ENCODE assay signal across 8 cellular contexts in the genomic region with DNA sequence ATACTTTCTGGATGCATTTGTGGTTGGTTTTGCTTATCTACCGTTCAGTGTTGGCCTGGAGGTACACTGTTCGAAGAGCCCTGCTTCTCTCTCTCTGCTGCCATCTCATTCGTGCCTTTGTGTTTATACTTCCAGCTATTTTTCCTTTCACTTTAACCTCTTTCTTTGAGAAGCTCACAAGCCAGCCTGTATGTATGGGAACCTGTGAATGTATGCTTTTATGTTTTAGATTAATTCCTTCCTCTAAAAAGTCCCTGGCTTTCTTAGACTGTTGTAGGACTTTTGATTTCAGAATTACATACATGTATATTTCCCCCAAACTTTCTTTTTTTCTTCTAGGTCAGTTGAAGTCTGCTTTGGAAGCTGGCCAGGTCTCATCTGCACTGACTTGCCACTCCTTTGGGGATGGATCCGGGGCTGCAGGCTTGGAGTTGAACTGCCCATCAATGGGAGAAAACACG.
DNase-seq lines count a peak whose midpoint lies in the region; ATAC-seq and TF ChIP-seq lines count a peak whose summit lies in the region.

No MANE protein-coding gene starts in this region.

- no peak overlapping the region for H3K4me3 ChIP-seq in tibial artery

- H3K27me3 Mint-ChIP-seq in T-helper 1 cell treated with Interleukin-12 subunit alpha and Interleukin-12 subunit beta and Interleukin-4 antibody, amounts not matched to agents 30 μg/mL and 1 μg/mL, for 36 hours (ENCODE audit: low read depth) = no peaks in the 10 kb centered on the region
- H3K27me3 Mint-ChIP-seq in activated T-helper 1 cell treated with anti-CD3 and anti-CD28 coated beads, Interleukin-12 subunit alpha, Interleukin-12 subunit beta, Interleukin-2, Interleukin-4 antibody, amounts not matched to agents 30 ng/mL and 10 ng/mL and 1 ng/mL, durations not matched to agents 14 hours and 24 hours and 36 hours (ENCODE audit: insufficient read depth) = no peaks in the 10 kb centered on the region

- TF ChIP-seq CTCF in tibial artery (IDR thresholded peaks at IDR 0.05) = no peak

- H3K27me3 ChIP-seq in tibial artery = no peaks in the 10 kb centered on the region

- H3K4me1 ChIP-seq in tibial artery = peaks cover 0 to 41% (median 4%) of the 10 kb centered on the region in 4 donors

- H3K4me3 Mint-ChIP-seq in T-helper 1 cell treated with Interleukin-12 subunit alpha and Interleukin-12 subunit beta and Interleukin-4 antibody, amounts not matched to agents 30 μg/mL and 1 μg/mL, for 36 hours = no peak overlapping the region
- H3K4me3 Mint-ChIP-seq in activated T-helper 1 cell treated with anti-CD3 and anti-CD28 coated beads, Interleukin-12 subunit alpha, Interleukin-12 subunit beta, Interleukin-2, Interleukin-4 antibody, amounts not matched to agents 30 ng/mL and 10 ng/mL and 1 ng/mL, durations not matched to agents 14 hours and 24 hours and 36 hours = no peak overlapping the region

- no peaks in the 10 kb centered on the region for H3K9me3 Mint-ChIP-seq in T-helper 1 cell treated with Interleukin-12 subunit alpha and Interleukin-12 subunit beta and Interleukin-4 antibody, amounts not matched to agents 30 μg/mL and 1 μg/mL, for 36 hours
- no peaks in the 10 kb centered on the region for H3K9me3 Mint-ChIP-seq in activated T-helper 1 cell treated with anti-CD3 and anti-CD28 coated beads, Interleukin-12 subunit alpha, Interleukin-12 subunit beta, Interleukin-2, Interleukin-4 antibody, amounts not matched to agents 30 ng/mL and 10 ng/mL and 1 ng/mL, durations not matched to agents 14 hours and 24 hours and 36 hours

- ATAC-seq in HG02759 (IDR thresholded peaks at IDR 0.05; ENCODE audit: unreplicated experiment) = no peak

- peaks cover 7% of the 10 kb centered on the region for H3K4me1 Mint-ChIP-seq in T-helper 1 cell treated with Interleukin-12 subunit alpha and Interleukin-12 subunit beta and Interleukin-4 antibody, amounts not matched to agents 30 μg/mL and 1 μg/mL, for 36 hours (ENCODE audit: low read depth)
- no peaks in the 10 kb centered on the region for H3K4me1 Mint-ChIP-seq in activated T-helper 1 cell treated with anti-CD3 and anti-CD28 coated beads, Interleukin-12 subunit alpha, Interleukin-12 subunit beta, Interleukin-2, Interleukin-4 antibody, amounts not matched to agents 30 ng/mL and 10 ng/mL and 1 ng/mL, durations not matched to agents 14 hours and 24 hours and 36 hours (ENCODE audit: low read depth)

- H3K27ac Mint-ChIP-seq in T-helper 1 cell treated with Interleukin-12 subunit alpha and Interleukin-12 subunit beta and Interleukin-4 antibody, amounts not matched to agents 30 μg/mL and 1 μg/mL, for 36 hours = peak overlapping the region; percentile 15
- peak overlapping the region; percentile 37 for H3K27ac Mint-ChIP-seq in activated T-helper 1 cell treated with anti-CD3 and anti-CD28 coated beads, Interleukin-12 subunit alpha, Interleukin-12 subunit beta, Interleukin-2, Interleukin-4 antibody, amounts not matched to agents 30 ng/mL and 10 ng/mL and 1 ng/mL, durations not matched to agents 14 hours and 24 hours and 36 hours

- intact Hi-C loops in activated T-helper 1 cell treated with anti-CD3 and anti-CD28 coated beads, Interleukin-12 subunit alpha, Interleukin-12 subunit beta, Interleukin-2, Interleukin-4 antibody, amounts not matched to agents 30 ng/mL and 10 ng/mL and 1 ng/mL, durations not matched to agents 14 hours and 24 hours and 36 hours (cut with micrococcal nuclease) = no loop called here
- intact Hi-C loops in tibial artery (cut with DNase I; ENCODE audit: low total_unique reads) = no loop called here

- H3K36me3 ChIP-seq in tibial artery = no peaks in the 10 kb centered on the region

- DNase-seq in T-helper 1 cell = no peak
- DNase-seq in activated T-helper 1 cell treated with anti-CD3 and anti-CD28 coated beads, Interleukin-12 subunit alpha, Interleukin-12 subunit beta, Interleukin-2, Interleukin-4 antibody, amounts not matched to agents 30 ng/mL and 10 ng/mL and 1 ng/mL, durations not matched to agents 14 hours and 24 hours and 36 hours (ENCODE audit: low spot score) = no peak
- DNase-seq in hepatic stellate cell (ENCODE audit: low spot score) = peak; percentile 27
- DNase-seq in tibial artery = peak in 1 of 2 donors; percentile 22
- no peak for DNase-seq in NCI-H2107 treated with DMSO at 0.1 percent for 48 hours (lab: John Stamatoyannopoulos, UW; ENCODE audit: unreplicated experiment)
- DNase-seq in NCI-H1694 treated with DMSO at 0.1 percent for 48 hours (lab: John Stamatoyannopoulos, UW) = no peak

- peak overlapping the region; percentile 21 to 64 for H3K27ac ChIP-seq in tibial artery

- H3K36me3 Mint-ChIP-seq in T-helper 1 cell treated with Interleukin-12 subunit alpha and Interleukin-12 subunit beta and Interleukin-4 antibody, amounts not matched to agents 30 μg/mL and 1 μg/mL, for 36 hours (ENCODE audit: low read depth) = peaks cover 20% of the 10 kb centered on the region
- H3K36me3 Mint-ChIP-seq in activated T-helper 1 cell treated with anti-CD3 and anti-CD28 coated beads, Interleukin-12 subunit alpha, Interleukin-12 subunit beta, Interleukin-2, Interleukin-4 antibody, amounts not matched to agents 30 ng/mL and 10 ng/mL and 1 ng/mL, durations not matched to agents 14 hours and 24 hours and 36 hours (ENCODE audit: low read depth) = peaks cover 22% of the 10 kb centered on the region

- H3K9me3 ChIP-seq in tibial artery = no peaks in the 10 kb centered on the region
